Comparison of ENCODE assay signal across 25 cellular contexts in genomic region chr11:33457948-33458347, GRCh38.
"Had no signal": no experiment of that assay in that cellular context is flagged by ENCODE, and none has a peak within 500 bp of the region (broad histone marks: within the 10 kb centered on the region; RNA-seq: fewer than 3 reads in every experiment).

No MANE protein-coding gene starts in this region.

- H3K27ac ChIP-seq: ascending aorta, cardiac muscle cell, Peyer's patch, SJSA1 had no signal

- H3K27me3 ChIP-seq: ascending aorta, cardiac muscle cell, Peyer's patch had no signal

- H3K4me3 ChIP-seq: ascending aorta, cardiac muscle cell, Peyer's patch, SJSA1 had no signal

- H3K9me3 ChIP-seq: ascending aorta, Peyer's patch, SJSA1 had no signal

- DNase-seq: activated CD4-positive, alpha-beta T cell treated with anti-CD3 and anti-CD28 coated beads, Interleukin-2, amount 10 ng/mL, durations not matched to agents 24 days and 14 days; activated CD4-positive, alpha-beta T cell treated with anti-CD3 and anti-CD28 coated beads, Interleukin-2, amount 50 U/mL, for 4 hours; activated CD8-positive, alpha-beta T cell treated with anti-CD3 and anti-CD28 coated beads for 36 hours; activated gamma-delta T cell; activated naive CD4-positive, alpha-beta T cell treated with Interleukin-2 at 50 U/mL for 16 hours; activated naive CD8-positive, alpha-beta T cell treated with anti-CD3 and anti-CD28 coated beads, Interleukin-2, amount 10 ng/mL, durations not matched to agents 7 days and 5 days; activated T-cell treated with anti-CD3 and anti-CD28 coated beads, Interleukin-2, amount 50 U/mL, for 1 hour; amygdala; NCI-H1105 treated with DMSO at 0.1 percent for 48 hours; NCI-H1436; NCI-H1694; NCI-H2029; NCI-H345; NCI-H524 treated with DMSO at 0.1 percent for 48 hours; PC-3; Peyer's patch; RPMI8226; SHP77 treated with DMSO at 0.1 percent for 48 hours; SW 1271; T-helper 1 cell; T-helper 2 cell; T-helper 9 cell had no signal

- ATAC-seq: activated CD8-positive, alpha-beta T cell treated with anti-CD3 and anti-CD28 coated beads for 36 hours; PC-3 had no signal

- H3K36me3 ChIP-seq: ascending aorta, cardiac muscle cell, Peyer's patch, SJSA1 had no signal

- H3K4me1 ChIP-seq: ascending aorta, Peyer's patch, SJSA1 had no signal
